10 cellular contexts compared by ENCODE assay signal in genomic region chr12:124294686-124295315, GRCh38. TPM values are rescaled to one million over a fixed set of nuclear protein-coding genes. Genes with fewer than 3 reads are reported as not detected.
A peak's percentile ranks its signal among the peaks of the same experiment; 100 is the strongest.
DNase-seq lines count a peak whose midpoint lies in the region; ATAC-seq and TF ChIP-seq lines count a peak whose summit lies in the region.
"Had no signal": no experiment of that assay in that cellular context is flagged by ENCODE, and none has a peak within 500 bp of the region (broad histone marks: within the 10 kb centered on the region; RNA-seq: fewer than 3 reads in every experiment).

RFLNA (plus strand) TSS chr12:124295093; CDS start chr12:124295430, 337 bp downstream.

- H3K14ac ChIP-seq in mesenchymal stem cell (ENCODE audit: low read length in 2 of 2), result no peak within 1 kb of the TSS

- H3K27me3 Mint-ChIP-seq in dendritic cell treated with granulocyte-macrophage colony-stimulating factor and Interleukin-4, amounts not matched to agents 40 ng/mL and 50 ng/mL, for 4 days, result peaks cover 64% of the 10 kb centered on the region
- H3K27me3 Mint-ChIP-seq in CD4-positive, alpha-beta T cell, result peaks cover 56% of the 10 kb centered on the region
- peaks cover 25 to 28% of the 10 kb centered on the region in 2 donors for H3K27me3 Mint-ChIP-seq in CD4-positive, alpha-beta memory T cell

- intact Hi-C loops in dendritic cell treated with granulocyte-macrophage colony-stimulating factor and Interleukin-4, amounts not matched to agents 40 ng/mL and 50 ng/mL, for 4 days (cut with micrococcal nuclease), result no loop called here
- intact Hi-C loops in tibial artery (cut with DNase I; ENCODE audit: low total_unique reads), result no loop called here
- intact Hi-C loops in CD4-positive, alpha-beta T cell (cut with DNase I, micrococcal nuclease), result no loop called here
- intact Hi-C loops in CD4-positive, alpha-beta memory T cell (cut with micrococcal nuclease), result no loop called here

- WGBS in mesenchymal stem cell, result 20% methylated on average over 10 of the region's 63 CpGs

- peak within 1 kb of the TSS; percentile 42 for H3K4me3 Mint-ChIP-seq in dendritic cell treated with granulocyte-macrophage colony-stimulating factor and Interleukin-4, amounts not matched to agents 40 ng/mL and 50 ng/mL, for 4 days
- no peak within 1 kb of the TSS for H3K4me3 Mint-ChIP-seq in CD4-positive, alpha-beta T cell
- peak within 1 kb of the TSS in 1 of 8 donors; percentile 28 for H3K4me3 Mint-ChIP-seq in CD4-positive, alpha-beta memory T cell

- H3K4ac ChIP-seq in mesenchymal stem cell (ENCODE audit: low read depth in 1 of 2, low read length in 2 of 2), result peak within 1 kb of the TSS in 1 of 2 experiments; percentile 63

- DNase-seq in activated T-cell treated with anti-CD3 and anti-CD28 coated beads for 48 hours (ENCODE audit: low read depth) (peak; percentile 11), mesenchymal stem cell (no peak), tibial artery (no peak), dedifferentiated amniotic fluid mesenchymal stem cell (ENCODE audit: extremely low spot score) (no peak)
- no peak for DNase-seq in activated T-cell treated with anti-CD3 and anti-CD28 coated beads, Interleukin-2, amount 50 U/mL, for 48 hours
- DNase-seq in CD4-positive, alpha-beta T cell, result no peak
- no peak for DNase-seq in CD4-positive, alpha-beta memory T cell
- DNase-seq: NCI-H1048 had no signal

- H4K8ac ChIP-seq in mesenchymal stem cell (ENCODE audit: low read length), result peak within 1 kb of the TSS; percentile 51

- POLR2A ChIA-PET in CD4-positive, alpha-beta T cell (lab: Charles Lee), result no interaction called here
- POLR2A ChIA-PET in CD4-positive, alpha-beta memory T cell (lab: Charles Lee; ENCODE audit: partially characterized antibody), result no interaction called here

- H3K9me3 Mint-ChIP-seq in dendritic cell treated with granulocyte-macrophage colony-stimulating factor and Interleukin-4, amounts not matched to agents 40 ng/mL and 50 ng/mL, for 4 days, result no peaks in the 10 kb centered on the region
- no peaks in the 10 kb centered on the region for H3K9me3 Mint-ChIP-seq in CD4-positive, alpha-beta T cell
- peaks cover 0 to 3% (median 0%) of the 10 kb centered on the region in 8 donors for H3K9me3 Mint-ChIP-seq in CD4-positive, alpha-beta memory T cell

- peak within 1 kb of the TSS; percentile 31 to 74 for H3K18ac ChIP-seq in mesenchymal stem cell (ENCODE audit: low read depth in 1 of 2, low read length in 2 of 2)

- no peaks in the 10 kb centered on the region for H3K36me3 Mint-ChIP-seq in dendritic cell treated with granulocyte-macrophage colony-stimulating factor and Interleukin-4, amounts not matched to agents 40 ng/mL and 50 ng/mL, for 4 days (ENCODE audit: low read depth)
- no peaks in the 10 kb centered on the region for H3K36me3 Mint-ChIP-seq in CD4-positive, alpha-beta T cell (ENCODE audit: low read depth)
- no peaks in the 10 kb centered on the region for H3K36me3 Mint-ChIP-seq in CD4-positive, alpha-beta memory T cell

- no peak within 1 kb of the TSS for H2BK120ac ChIP-seq in mesenchymal stem cell (ENCODE audit: low read depth, low read length)

- H3K4me1 ChIP-seq in mesenchymal stem cell (ENCODE audit: control insufficient read depth, insufficient read depth, low read depth, low read length), result peaks cover 15% of the 10 kb centered on the region
- H3K4me1 ChIP-seq in tibial artery, result peaks cover 0 to 35% (median 29%) of the 10 kb centered on the region in 4 donors
- no peaks in the 10 kb centered on the region for H3K4me1 ChIP-seq in CD4-positive, alpha-beta memory T cell (ENCODE audit: insufficient read depth, low read length)

- H2AFZ ChIP-seq in mesenchymal stem cell (ENCODE audit: low read depth, low read length), result peak within 1 kb of the TSS; percentile 33

- no peak within 1 kb of the TSS for H3K27ac ChIP-seq in mesenchymal stem cell (ENCODE audit: low read length, poor library complexity, severe bottlenecking)
- H3K27ac ChIP-seq in tibial artery, result no peak within 1 kb of the TSS
- H3K27ac ChIP-seq in CD4-positive, alpha-beta T cell (ENCODE audit: low read depth, low read length), result no peak within 1 kb of the TSS
- no peak within 1 kb of the TSS for H3K27ac ChIP-seq in CD4-positive, alpha-beta memory T cell (ENCODE audit: low read depth, low read length)
- H3K27ac ChIP-seq: C4-2B had no signal

- ATAC-seq in CD4-positive, alpha-beta T cell (ENCODE audit: poor library complexity), result no peak

- H3K36me3 ChIP-seq in mesenchymal stem cell (ENCODE audit: control insufficient read depth in 1 of 2, insufficient read depth in 2 of 2, low read depth in 1 of 2, low read length in 2 of 2) (no peaks in the 10 kb centered on the region), tibial artery (no peaks in the 10 kb centered on the region)
- H3K36me3 ChIP-seq in CD4-positive, alpha-beta memory T cell (ENCODE audit: insufficient read depth, low read length), result no peaks in the 10 kb centered on the region

- H3K9ac ChIP-seq in mesenchymal stem cell (ENCODE audit: low read length), result no peak within 1 kb of the TSS

- CTCF ChIA-PET in CD4-positive, alpha-beta T cell (lab: Charles Lee), result no interaction called here
- CTCF ChIA-PET in CD4-positive, alpha-beta memory T cell (lab: Charles Lee; ENCODE audit: partially characterized antibody), result no interaction called here

- H3K4me2 ChIP-seq in mesenchymal stem cell (ENCODE audit: low read length, poor library complexity, severe bottlenecking), result peak within 1 kb of the TSS; percentile 51

- no peak within 1 kb of the TSS for H2AK5ac ChIP-seq in mesenchymal stem cell (ENCODE audit: low read length, severe bottlenecking)

- H3K27me3 ChIP-seq in mesenchymal stem cell (ENCODE audit: control insufficient read depth in 1 of 2, insufficient read depth in 1 of 2, low read length in 2 of 2), result peaks cover 57 to 66% of the 10 kb centered on the region in 2 experiments
- H3K27me3 ChIP-seq in tibial artery, result peaks cover 0 to 23% of the 10 kb centered on the region in 2 donors
- H3K27me3 ChIP-seq in CD4-positive, alpha-beta T cell (ENCODE audit: control insufficient read depth, insufficient read depth, low read length), result peaks cover 37% of the 10 kb centered on the region
- peaks cover 16% of the 10 kb centered on the region for H3K27me3 ChIP-seq in CD4-positive, alpha-beta memory T cell (ENCODE audit: insufficient read depth, low read length)

- TF ChIP-seq CTCF in tibial artery (IDR thresholded peaks at IDR 0.05), result no peak
- TF ChIP-seq CTCF in CD4-positive, alpha-beta T cell (IDR thresholded peaks at IDR 0.05), result no peak

- peak within 1 kb of the TSS; percentile 44 for H4K91ac ChIP-seq in mesenchymal stem cell (ENCODE audit: low read length)

- no peak within 1 kb of the TSS for H2BK12ac ChIP-seq in mesenchymal stem cell (ENCODE audit: low read length in 2 of 2)

- no peaks in the 10 kb centered on the region for H3K79me1 ChIP-seq in mesenchymal stem cell (replicated peaks; ENCODE audit: low read length, poor library complexity, severe bottlenecking)

- H3K23ac ChIP-seq in mesenchymal stem cell (ENCODE audit: low read length in 2 of 2), result no peak within 1 kb of the TSS

- H3K27ac Mint-ChIP-seq in dendritic cell treated with granulocyte-macrophage colony-stimulating factor and Interleukin-4, amounts not matched to agents 40 ng/mL and 50 ng/mL, for 4 days, result no peak within 1 kb of the TSS
- no peak within 1 kb of the TSS for H3K27ac Mint-ChIP-seq in CD4-positive, alpha-beta T cell
- H3K27ac Mint-ChIP-seq in CD4-positive, alpha-beta memory T cell, result no peak within 1 kb of the TSS

- no peak within 1 kb of the TSS for H2BK5ac ChIP-seq in mesenchymal stem cell (ENCODE audit: low read depth, low read length, poor library complexity, severe bottlenecking)

- H3K9me3 ChIP-seq in mesenchymal stem cell (ENCODE audit: control insufficient read depth, low read length), result no peaks in the 10 kb centered on the region
- no peaks in the 10 kb centered on the region for H3K9me3 ChIP-seq in tibial artery
- no peaks in the 10 kb centered on the region for H3K9me3 ChIP-seq in CD4-positive, alpha-beta T cell (ENCODE audit: control insufficient read depth, low read length)
- no peaks in the 10 kb centered on the region for H3K9me3 ChIP-seq in CD4-positive, alpha-beta memory T cell (ENCODE audit: control insufficient read depth in 1 of 2, low read length in 2 of 2)

- H2BK15ac ChIP-seq in mesenchymal stem cell (ENCODE audit: low read depth, poor library complexity, severe bottlenecking), result peak within 1 kb of the TSS; percentile 85

- peak within 1 kb of the TSS in 1 of 2 experiments; percentile 42 for H3K4me3 ChIP-seq in mesenchymal stem cell (ENCODE audit: insufficient read depth in 1 of 2, low read depth in 1 of 2, low read length in 2 of 2)
- peak within 1 kb of the TSS; percentile 18 to 49 for H3K4me3 ChIP-seq in tibial artery
- H3K4me3 ChIP-seq in CD4-positive, alpha-beta memory T cell (ENCODE audit: low read length in 2 of 2), result no peak within 1 kb of the TSS

- H3K4me1 Mint-ChIP-seq in dendritic cell treated with granulocyte-macrophage colony-stimulating factor and Interleukin-4, amounts not matched to agents 40 ng/mL and 50 ng/mL, for 4 days (ENCODE audit: low read depth), result peaks cover 17% of the 10 kb centered on the region
- peaks cover 4% of the 10 kb centered on the region for H3K4me1 Mint-ChIP-seq in CD4-positive, alpha-beta T cell (ENCODE audit: low read depth)
- peaks cover 0 to 3% (median 1%) of the 10 kb centered on the region in 4 donors for H3K4me1 Mint-ChIP-seq in CD4-positive, alpha-beta memory T cell

RNA-seq across cellular contexts. Expression of gene RFLNA, which starts in this region (rescaled TPM):
- 1.3 TPM for polyA plus RNA-seq in mesenchymal stem cell (2013, experiment 1 of 2)
- 1.1 TPM for polyA plus RNA-seq in mesenchymal stem cell (2013, experiment 2 of 2)
- not detected for total RNA-seq in CD4-positive, alpha-beta T cell
- total RNA-seq in CD4-positive, alpha-beta memory T cell, result not detected
- not detected for polyA plus RNA-seq in CD4-positive, alpha-beta memory T cell

Comparison
In these comparisons a context has a peak if more than half of its experiments do, and no peak if none do; other contexts are left out.
1. H3K4me3 ChIP-seq: peak in tibial artery (2 of 2); none in CD4-positive, alpha-beta memory T cell (0 of 2).